15 cellular contexts compared by ENCODE assay signal in genomic region chr2:121375621-121376159, GRCh38.
DNase-seq lines count a peak whose midpoint lies in the region; ATAC-seq and TF ChIP-seq lines count a peak whose summit lies in the region.
"Had no signal": no experiment of that assay in that cellular context is flagged by ENCODE, and none has a peak within 500 bp of the region (broad histone marks: within the 10 kb centered on the region; RNA-seq: fewer than 3 reads in every experiment).

No MANE protein-coding gene starts in this region.

- H4K20me1 ChIP-seq in osteoblast (ENCODE audit: insufficient read depth, low read length) = no peaks in the 10 kb centered on the region

- H3K27ac ChIP-seq in osteoblast (ENCODE audit: low read depth, low read length) = peak overlapping the region; percentile 54
- H3K27ac ChIP-seq: C4-2B, HL-60 had no signal

- H3K79me2 ChIP-seq in osteoblast (ENCODE audit: insufficient read depth, low read length) = no peaks in the 10 kb centered on the region

- no peak overlapping the region for H2AFZ ChIP-seq in osteoblast (ENCODE audit: low read length)

- ATAC-seq in T-helper 17 cell (no peak), HG02763 (IDR thresholded peaks at IDR 0.05; ENCODE audit: unreplicated experiment) (no peak)
- no peak for ATAC-seq in stimulated activated naive CD8-positive, alpha-beta T cell treated with anti-CD3 and anti-CD28 coated beads, Interleukin-15, Interleukin-2, amounts not matched to agents 100 U/mL and 50 U/mL, for 24 hours
- ATAC-seq: Panc1 had no signal

- no peak for TF ChIP-seq CTCF in osteoblast (IDR thresholded peaks at IDR 0.05; ENCODE audit: extremely low read depth, low read depth, low read length)

- peaks cover 18% of the 10 kb centered on the region for H3K36me3 ChIP-seq in osteoblast (ENCODE audit: insufficient read depth, low read length)

- peaks cover 21% of the 10 kb centered on the region for H3K36me3 Mint-ChIP-seq in T-helper 17 cell (ENCODE audit: low read depth)

- no peak overlapping the region for H3K4me3 Mint-ChIP-seq in T-helper 17 cell

- H3K27me3 Mint-ChIP-seq in T-helper 17 cell = no peaks in the 10 kb centered on the region

- H3K9me3 ChIP-seq in T-helper 17 cell (ENCODE audit: control insufficient read depth, low read length, poor library complexity, severe bottlenecking) (no peaks in the 10 kb centered on the region), osteoblast (ENCODE audit: low read depth, low read length) (no peaks in the 10 kb centered on the region)

- H3K4me3 ChIP-seq in osteoblast (ENCODE audit: insufficient read depth, low read length) = no peak overlapping the region

- H3K4me2 ChIP-seq in osteoblast (ENCODE audit: insufficient read depth, low read length) = no peak overlapping the region

- no peaks in the 10 kb centered on the region for H3K27me3 ChIP-seq in osteoblast (ENCODE audit: insufficient read depth, low read length)

- peak overlapping the region; percentile 8 for H3K27ac Mint-ChIP-seq in T-helper 17 cell

- peaks cover 12% of the 10 kb centered on the region for H3K4me1 Mint-ChIP-seq in T-helper 17 cell

- DNase-seq in AG08396 (ENCODE audit: low spot score) (peak; percentile 49), T-helper 17 cell (no peak), fibroblast of peridontal ligament (ENCODE audit: extremely low read depth) (peak; percentile 24), osteoblast (ENCODE audit: insufficient read length, low spot score, missing footprints) (peak; percentile 88), midbrain (lab: John Stamatoyannopoulos, UW) (no peak), DMS 273 (lab: John Stamatoyannopoulos, UW; ENCODE audit: unreplicated experiment) (no peak)
- no peak for DNase-seq in stimulated activated naive CD8-positive, alpha-beta T cell treated with anti-CD3 and anti-CD28 coated beads, Interleukin-15, Interleukin-2, amounts not matched to agents 100 U/mL and 50 U/mL, for 24 hours
- DNase-seq: DMS153, NCI-H1105, NCI-H1694, NCI-H510A treated with DMSO at 0.1 percent for 48 hours had no signal

- peaks cover 18% of the 10 kb centered on the region for H3K4me1 ChIP-seq in osteoblast (ENCODE audit: insufficient read depth, low read length)

Comparison
In these comparisons a context has a peak if more than half of its experiments do, and no peak if none do; other contexts are left out.
1. DNase-seq: peak in AG08396 (single experiment), fibroblast of peridontal ligament (single experiment) and osteoblast (single experiment); none in T-helper 17 cell (0 of 3), midbrain (single experiment), stimulated activated naive CD8-positive, alpha-beta T cell treated with anti-CD3 and anti-CD28 coated beads, Interleukin-15, Interleukin-2, amounts not matched to agents 100 U/mL and 50 U/mL, for 24 hours (single experiment) and DMS 273 (single experiment).